8 cellular contexts compared by ENCODE assay signal in genomic region chr9:2014148-2014547, GRCh38. TPM values are rescaled to one million over a fixed set of nuclear protein-coding genes. Genes with fewer than 3 reads are reported as not detected.
DNase-seq lines count a peak whose midpoint lies in the region; ATAC-seq and TF ChIP-seq lines count a peak whose summit lies in the region.

No MANE protein-coding gene starts in this region.

- peaks cover 24% of the 10 kb centered on the region for H3K4me1 Mint-ChIP-seq in central memory CD8-positive, alpha-beta T cell

- no peaks in the 10 kb centered on the region for H3K27me3 ChIP-seq in muscle layer of duodenum (ENCODE audit: low read depth, low read length)

- no peak overlapping the region for H3K27ac Mint-ChIP-seq in central memory CD8-positive, alpha-beta T cell (ENCODE audit: low read depth)

- peaks cover 32% of the 10 kb centered on the region for H3K36me3 Mint-ChIP-seq in central memory CD8-positive, alpha-beta T cell (ENCODE audit: insufficient read depth)

- POLR2A ChIA-PET in GM10248 (lab: Yijun Ruan, JAX): interaction anchor here (0.6 to 1.3 kb wide), 3 partner anchors 95 to 138 kb away, joined by 3 to 5 read pairs (median 3); no protein-coding TSS in a partner anchor

- peak overlapping the region; percentile 97 for H3K4me3 Mint-ChIP-seq in central memory CD8-positive, alpha-beta T cell

- H3K9me3 Mint-ChIP-seq in central memory CD8-positive, alpha-beta T cell: no peaks in the 10 kb centered on the region

- peaks cover 0 to 4% of the 10 kb centered on the region in 2 donors for H3K36me3 ChIP-seq in muscle layer of duodenum (ENCODE audit: control insufficient read depth in 1 of 2, insufficient read depth in 2 of 2, low read length in 2 of 2)

- H3K9me3 ChIP-seq in muscle layer of duodenum (ENCODE audit: control insufficient read depth in 1 of 2, low read length in 2 of 2): no peaks in the 10 kb centered on the region

- H3K4me1 ChIP-seq in muscle layer of duodenum (ENCODE audit: control insufficient read depth in 1 of 2, insufficient read depth in 2 of 2, low read length in 2 of 2): peaks cover 10 to 13% of the 10 kb centered on the region in 2 donors

- TF ChIP-seq CTCF in AG09309 (IDR thresholded peaks at IDR 0.05; ENCODE audit: control insufficient read depth, insufficient read depth, low read depth, low read length, missing control alignments) (no peak), GM10248 (IDR thresholded peaks at IDR 0.05; ENCODE audit: control extremely low read depth, extremely low read depth, low read depth, missing control alignments) (no peak)

- no peaks in the 10 kb centered on the region for H3K27me3 Mint-ChIP-seq in central memory CD8-positive, alpha-beta T cell

- peak overlapping the region; percentile 90 for H3K4me3 ChIP-seq in AG09309 (ENCODE audit: control insufficient read depth, low read depth, low read length)
- peak overlapping the region; percentile 84 for H3K4me3 ChIP-seq in Jurkat, Clone E6-1 (ENCODE audit: low read length)
- H3K4me3 ChIP-seq in muscle layer of duodenum (ENCODE audit: low read depth in 1 of 2, low read length in 2 of 2): peak overlapping the region; percentile 82 to 97

- no peak for ATAC-seq in central memory CD8-positive, alpha-beta T cell (replicated peaks; ENCODE audit: extremely low read depth, poor library complexity, severe bottlenecking)
- ATAC-seq in HG03432 (IDR thresholded peaks at IDR 0.05; ENCODE audit: unreplicated experiment): no peak

- no peak for DNase-seq in AG09309 (ENCODE audit: low read depth)
- no peak for DNase-seq in Jurkat, Clone E6-1 (ENCODE audit: low read depth, low spot score)
- DNase-seq in central memory CD8-positive, alpha-beta T cell (ENCODE audit: low spot score in 2 of 2): no peak
- no peak for DNase-seq in NK-92 treated with Interleukin-12 subunit alpha and Interleukin-12 subunit beta, amount 100 ng/mL, for 24 hours (lab: John Stamatoyannopoulos, UW)
- no peak for DNase-seq in retina
- no peak for DNase-seq in GM10248 (ENCODE audit: extremely low spot score)

- H3K27ac ChIP-seq in muscle layer of duodenum (ENCODE audit: low read length): peak overlapping the region; percentile 77

- CTCF ChIA-PET in GM10248 (lab: Yijun Ruan, JAX): interaction anchor here (1.1 to 1.7 kb wide), 4 partner anchors 10 to 101 kb away, joined by 3 to 5 read pairs (median 4); no protein-coding TSS in a partner anchor

RNA-seq across cellular contexts. Expression of gene SMARCA2, which starts 1.0 kb away (rescaled TPM):
- polyA plus RNA-seq in Jurkat, Clone E6-1 (2012; ENCODE audit: insufficient read depth, insufficient read length): 52.0 TPM
